8 cellular contexts compared by ENCODE assay signal in genomic region chr12:17928708-17929366, GRCh38.
A peak's percentile ranks its signal among the peaks of the same experiment; 100 is the strongest.
DNase-seq lines count a peak whose midpoint lies in the region; ATAC-seq and TF ChIP-seq lines count a peak whose summit lies in the region.

No MANE protein-coding gene starts in this region.

- H3K4me3 ChIP-seq in cardiac fibroblast (replicated peaks in 1 of 2; ENCODE audit: low read depth in 2 of 2, low read length in 2 of 2) (no peak overlapping the region), neural cell (ENCODE audit: low read length) (no peak overlapping the region)

- H3K9ac ChIP-seq in neural cell (ENCODE audit: low read length), result no peak overlapping the region

- TF ChIP-seq EP300 in neural cell (conservative IDR thresholded peaks at IDR 0.05; ENCODE audit: poor library complexity, severe bottlenecking), result no peak

- no peaks in the 10 kb centered on the region for H3F3A ChIP-seq in neural cell (ENCODE audit: insufficient read depth, low read length, poor library complexity, severe bottlenecking)

- H3K36me3 ChIP-seq in neural cell (ENCODE audit: insufficient read depth, low read length), result no peaks in the 10 kb centered on the region

- H3K79me2 ChIP-seq in neural cell (replicated peaks; ENCODE audit: insufficient read depth, low read length), result no peaks in the 10 kb centered on the region

- peak; percentile 87 for DNase-seq in EL
- peak; percentile 16 for DNase-seq in NCI-H2227 treated with DMSO at 0.1 percent for 48 hours (lab: John Stamatoyannopoulos, UW)
- peak in 1 of 2 donors; percentile 90 for DNase-seq in cardiac fibroblast (ENCODE audit: low read depth in 2 of 2)
- no peak for DNase-seq in GM13977 (ENCODE audit: low spot score)
- no peak for DNase-seq in stimulated activated CD4-positive, alpha-beta T cell treated with anti-CD3 and anti-CD28 coated beads, Interleukin-1b, Interleukin-23, amount 100 ng/mL, for 48 hours
- DNase-seq in KBM-7, result no peak

- no peaks in the 10 kb centered on the region for H3K9me2 ChIP-seq in neural cell (ENCODE audit: insufficient read depth, low read length)

- H2AFZ ChIP-seq in neural cell (ENCODE audit: low read depth, low read length), result no peak overlapping the region

- H4K20me1 ChIP-seq in neural cell (ENCODE audit: insufficient read depth), result no peaks in the 10 kb centered on the region

- H3K4me2 ChIP-seq in neural cell (ENCODE audit: low read length), result no peak overlapping the region

- TF ChIP-seq CTCF in cardiac fibroblast (IDR thresholded peaks at IDR 0.05; ENCODE audit: low read depth, low read length) (peak; percentile 26), neural cell (IDR thresholded peaks at IDR 0.05; ENCODE audit: poor library complexity, severe bottlenecking) (peak; percentile 72), GM13977 (IDR thresholded peaks at IDR 0.05; ENCODE audit: extremely low read depth, insufficient read depth, missing control alignments) (no peak)

- in situ Hi-C loops in GM13977 (cut with MboI; ENCODE audit: low pct_unique_long_range_greater_than_20kb, low sequenced_read_pairs, unreplicated experiment) (no loop called here), KBM-7 (cut with MboI; ENCODE audit: low pct_unique_long_range_greater_than_20kb, low sequenced_read_pairs) (no loop called here)

- H3K27me3 ChIP-seq in neural cell (ENCODE audit: insufficient read depth, low read depth, low read length), result no peaks in the 10 kb centered on the region

- no peak overlapping the region for H3K27ac ChIP-seq in neural cell (ENCODE audit: low read length)

- TF ChIP-seq RAD21 in neural cell (conservative IDR thresholded peaks at IDR 0.05), result peak; percentile 79

- no peaks in the 10 kb centered on the region for H3K9me3 ChIP-seq in neural cell (ENCODE audit: low read length)

- no peak for ATAC-seq in GM21825 (IDR thresholded peaks at IDR 0.05; ENCODE audit: unreplicated experiment)

TF ChIP-seq in neural cell, 6 proteins besides CTCF, POLR2A, EP300 and RAD21:
- TF ChIP-seq REST (IDR thresholded peaks at IDR 0.05; ENCODE audit: borderline replicate concordance) (no peak), SMC3 (conservative IDR thresholded peaks at IDR 0.05; ENCODE audit: poor library complexity) (peak; percentile 75)

Comparison
In these comparisons a context has a peak if more than half of its experiments do, and no peak if none do; other contexts are left out.
1. DNase-seq: peak in EL (single experiment) and NCI-H2227 treated with DMSO at 0.1 percent for 48 hours (single experiment); none in GM13977 (single experiment), stimulated activated CD4-positive, alpha-beta T cell treated with anti-CD3 and anti-CD28 coated beads, Interleukin-1b, Interleukin-23, amount 100 ng/mL, for 48 hours (single experiment) and KBM-7 (single experiment).